ENCODE assay signal across 1 cellular context in genomic region chr11:110327508-110327907, GRCh38.
TF ChIP-seq lines count a peak whose summit lies in the region.

No MANE protein-coding gene starts in this region.

TF ChIP-seq in endothelial cell of umbilical vein, 7 proteins besides CTCF, POLR2A, EP300 and RAD21 (continued from another document):
- TF ChIP-seq JUN (IDR thresholded peaks at IDR 0.05; ENCODE audit: borderline replicate concordance, insufficient read depth, insufficient read length, low read depth) (no peak), FOS (IDR thresholded peaks at IDR 0.05; ENCODE audit: borderline replicate concordance, insufficient read depth, low read length) (no peak)
